In the genomic region with DNA sequence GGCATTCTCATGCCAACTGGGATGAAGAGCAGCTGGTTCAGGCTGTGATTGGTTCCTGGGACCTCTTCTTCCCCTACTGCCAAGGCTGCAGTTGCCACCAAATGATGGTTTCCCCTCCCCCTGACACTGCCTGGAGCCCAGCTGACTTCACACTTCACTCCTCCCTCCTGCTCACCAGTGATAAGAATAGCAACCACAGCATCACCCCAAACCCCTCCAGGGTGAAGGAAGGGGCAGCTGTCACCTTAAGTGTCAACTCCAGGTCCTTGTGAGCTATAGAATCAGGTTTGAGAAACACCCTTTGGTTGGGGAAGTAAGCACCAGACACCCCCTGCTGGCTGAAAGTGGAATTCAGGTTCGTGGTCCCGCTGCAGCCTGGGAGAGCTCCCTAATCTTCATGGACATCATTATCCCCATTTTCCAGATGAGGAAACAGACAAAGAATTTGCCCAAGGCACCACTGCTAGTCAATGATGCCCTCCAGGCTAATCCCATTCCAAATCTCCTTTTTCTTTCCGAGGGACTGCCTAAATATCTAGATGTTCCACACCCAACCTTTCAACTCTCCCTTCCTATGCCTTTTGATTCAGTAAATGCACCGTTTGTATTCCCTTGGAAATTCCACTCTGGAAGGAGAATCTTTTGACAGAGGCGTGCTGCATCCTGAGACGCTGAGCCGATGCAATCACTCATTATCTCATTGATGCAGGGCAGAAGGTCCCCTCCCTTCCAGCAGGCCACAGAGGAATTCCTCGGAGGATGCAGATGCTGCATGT, we compare ENCODE assay signal across 8 cellular contexts. TPM values are rescaled to one million over a fixed set of nuclear protein-coding genes. Genes with fewer than 3 reads are reported as not detected.
DNase-seq lines count a peak whose midpoint lies in the region; ATAC-seq, FAIRE-seq and TF ChIP-seq lines count a peak whose summit lies in the region.

No MANE protein-coding gene starts in this region.

- H3K27me3 Mint-ChIP-seq in T-cell (peaks cover 31 to 34% of the 10 kb centered on the region in 2 donors), brain (peaks cover 16% of the 10 kb centered on the region)

- no peak overlapping the region for H3K27ac ChIP-seq in keratinocyte (ENCODE audit: control insufficient read depth, insufficient read depth, low read length)

- no peak for TF ChIP-seq EP300 in Ishikawa (IDR thresholded peaks at IDR 0.05; ENCODE audit: borderline replicate concordance)

- FAIRE-seq in keratinocyte (lab: Jason Lieb, UNC), result no peak

- no peaks in the 10 kb centered on the region for H3K36me3 Mint-ChIP-seq in T-cell
- no peaks in the 10 kb centered on the region for H3K36me3 Mint-ChIP-seq in brain

- H3K4me3 Mint-ChIP-seq in T-cell (no peak overlapping the region), brain (peak overlapping the region in 3 of 5 experiments; percentile 18 to 33 (median 20))

- no peak overlapping the region for H3K9ac ChIP-seq in keratinocyte (ENCODE audit: control insufficient read depth, extremely low read depth, insufficient read depth, low read length)

- H3K9me3 ChIP-seq in keratinocyte (ENCODE audit: control insufficient read depth, low read depth, low read length), result no peaks in the 10 kb centered on the region

- dilution Hi-C loops in keratinocyte (cut with MboI; ENCODE audit: extremely low pct_ligation_motif_present, low sequenced_read_pairs), result no loop called here

- H4K20me1 ChIP-seq in keratinocyte (ENCODE audit: control insufficient read depth, extremely low read depth, insufficient read depth, low read length), result no peaks in the 10 kb centered on the region

- TF ChIP-seq CTCF in brain (conservative IDR thresholded peaks at IDR 0.05) (peak; percentile 66 to 83), keratinocyte (optimal IDR thresholded peaks at IDR 0.05 in 1 of 3, IDR thresholded peaks at IDR 0.05 in 1 of 3, conservative IDR thresholded peaks at IDR 0.05 in 1 of 3; ENCODE audit: extremely low read depth in 1 of 3, insufficient read depth in 2 of 3, low read length in 3 of 3) (peak; percentile 50 to 65 (median 62))

- peak; percentile 57 for TF ChIP-seq RAD21 in Ishikawa (IDR thresholded peaks at IDR 0.05; ENCODE audit: low read depth)

- H3K4me2 ChIP-seq in keratinocyte (ENCODE audit: control insufficient read depth, extremely low read depth, insufficient read depth, low read depth, low read length), result no peak overlapping the region

- no peak overlapping the region for H3K27ac Mint-ChIP-seq in T-cell
- H3K27ac Mint-ChIP-seq in brain, result peak overlapping the region in 3 of 5 experiments; percentile 56 to 65 (median 62)

- peak; percentile 43 to 59 (median 46) for ATAC-seq in T-cell (replicated peaks in 1 of 4)
- no peak for ATAC-seq in GM21360 (IDR thresholded peaks at IDR 0.05; ENCODE audit: unreplicated experiment)

- H3K4me1 ChIP-seq in keratinocyte (ENCODE audit: control insufficient read depth, extremely low read depth, insufficient read depth, low read length), result no peaks in the 10 kb centered on the region

- H3K27me3 ChIP-seq in keratinocyte (ENCODE audit: control insufficient read depth, extremely low read depth, insufficient read depth, low read length), result no peaks in the 10 kb centered on the region

- no peak overlapping the region for H2AFZ ChIP-seq in keratinocyte (ENCODE audit: control insufficient read depth, low read length)

- H3K36me3 ChIP-seq in keratinocyte (ENCODE audit: control insufficient read depth in 2 of 2, extremely low read depth in 1 of 2, insufficient read depth in 2 of 2, low read length in 2 of 2), result no peaks in the 10 kb centered on the region

- H3K9me1 ChIP-seq in keratinocyte (ENCODE audit: control insufficient read depth, extremely low read depth, insufficient read depth, low read length), result no peaks in the 10 kb centered on the region

- CTCF ChIA-PET in T-cell (lab: Charles Lee), result interaction anchor here (0.6 to 1.6 kb wide), 9 partner anchors 9 to 527 kb away, joined by 3 to 20 read pairs (median 4); no protein-coding TSS in a partner anchor

- H3K4me1 Mint-ChIP-seq in T-cell, result peaks cover 0 to 7% (median 0%) of the 10 kb centered on the region in 3 donors
- H3K4me1 Mint-ChIP-seq in brain, result peaks cover 44% of the 10 kb centered on the region

- H3K4me3 ChIP-seq in keratinocyte (ENCODE audit: control insufficient read depth in 2 of 3, extremely low read depth in 1 of 3, insufficient read depth in 2 of 3, low read depth in 1 of 3, low read length in 3 of 3), result no peak overlapping the region

- POLR2A ChIA-PET in T-cell (lab: Charles Lee), result no interaction called here

- H3K79me2 ChIP-seq in keratinocyte (ENCODE audit: control insufficient read depth, insufficient read depth, low read length), result no peaks in the 10 kb centered on the region

- DNase-seq in DMS114 treated with DMSO at 0.1 percent for 48 hours (lab: John Stamatoyannopoulos, UW; ENCODE audit: unreplicated experiment), result peak; percentile 24
- DNase-seq in T-cell, result peak in 33 of 34 experiments; percentile 12 to 59 (median 43)
- DNase-seq in keratinocyte (ENCODE audit: low read depth, low spot score), result no peak
- DNase-seq in stimulated activated CD4-positive, alpha-beta T cell treated with anti-CD3 and anti-CD28 coated beads, Interleukin-4, amount 100 ng/mL, for 1 hour, result peak; percentile 52
- no peak for DNase-seq in NCI-H510A treated with DMSO at 0.1 percent for 48 hours (lab: John Stamatoyannopoulos, UW)

- H3K9me3 Mint-ChIP-seq in T-cell, result no peaks in the 10 kb centered on the region
- peaks cover 0 to 3% (median 0%) of the 10 kb centered on the region in 5 experiments for H3K9me3 Mint-ChIP-seq in brain

TF ChIP-seq in Ishikawa, 13 proteins besides CTCF, POLR2A, EP300 and RAD21:
- TF ChIP-seq CEBPB (IDR thresholded peaks at IDR 0.05), result no peak
- TF ChIP-seq TEAD4 (IDR thresholded peaks at IDR 0.05), result no peak
- no peak for TF ChIP-seq ZBTB7A (IDR thresholded peaks at IDR 0.05; ENCODE audit: low read depth)
- TF ChIP-seq TCF12 (IDR thresholded peaks at IDR 0.05; ENCODE audit: low read depth), result no peak
- TF ChIP-seq, protein P1, sequence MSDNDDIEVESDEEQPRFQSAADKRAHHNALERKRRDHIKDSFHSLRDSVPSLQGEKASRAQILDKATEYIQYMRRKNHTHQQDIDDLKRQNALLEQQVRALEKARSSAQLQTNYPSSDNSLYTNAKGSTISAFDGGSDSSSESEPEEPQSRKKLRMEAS (IDR thresholded peaks at IDR 0.05), result no peak
- TF ChIP-seq CREB1 (IDR thresholded peaks at IDR 0.05; ENCODE audit: low read depth), result no peak
- TF ChIP-seq EGR1 (IDR thresholded peaks at IDR 0.05), result no peak
- no peak for TF ChIP-seq TAF1 (IDR thresholded peaks at IDR 0.05; ENCODE audit: low read depth)
- TF ChIP-seq FOXM1 (IDR thresholded peaks at IDR 0.05; ENCODE audit: borderline replicate concordance, low read depth), result no peak
- no peak for TF ChIP-seq USF1 (IDR thresholded peaks at IDR 0.05)
- TF ChIP-seq YY1 (IDR thresholded peaks at IDR 0.05; ENCODE audit: low read depth), result no peak
- no peak for TF ChIP-seq NFIC (IDR thresholded peaks at IDR 0.05)
- TF ChIP-seq, protein P2, sequence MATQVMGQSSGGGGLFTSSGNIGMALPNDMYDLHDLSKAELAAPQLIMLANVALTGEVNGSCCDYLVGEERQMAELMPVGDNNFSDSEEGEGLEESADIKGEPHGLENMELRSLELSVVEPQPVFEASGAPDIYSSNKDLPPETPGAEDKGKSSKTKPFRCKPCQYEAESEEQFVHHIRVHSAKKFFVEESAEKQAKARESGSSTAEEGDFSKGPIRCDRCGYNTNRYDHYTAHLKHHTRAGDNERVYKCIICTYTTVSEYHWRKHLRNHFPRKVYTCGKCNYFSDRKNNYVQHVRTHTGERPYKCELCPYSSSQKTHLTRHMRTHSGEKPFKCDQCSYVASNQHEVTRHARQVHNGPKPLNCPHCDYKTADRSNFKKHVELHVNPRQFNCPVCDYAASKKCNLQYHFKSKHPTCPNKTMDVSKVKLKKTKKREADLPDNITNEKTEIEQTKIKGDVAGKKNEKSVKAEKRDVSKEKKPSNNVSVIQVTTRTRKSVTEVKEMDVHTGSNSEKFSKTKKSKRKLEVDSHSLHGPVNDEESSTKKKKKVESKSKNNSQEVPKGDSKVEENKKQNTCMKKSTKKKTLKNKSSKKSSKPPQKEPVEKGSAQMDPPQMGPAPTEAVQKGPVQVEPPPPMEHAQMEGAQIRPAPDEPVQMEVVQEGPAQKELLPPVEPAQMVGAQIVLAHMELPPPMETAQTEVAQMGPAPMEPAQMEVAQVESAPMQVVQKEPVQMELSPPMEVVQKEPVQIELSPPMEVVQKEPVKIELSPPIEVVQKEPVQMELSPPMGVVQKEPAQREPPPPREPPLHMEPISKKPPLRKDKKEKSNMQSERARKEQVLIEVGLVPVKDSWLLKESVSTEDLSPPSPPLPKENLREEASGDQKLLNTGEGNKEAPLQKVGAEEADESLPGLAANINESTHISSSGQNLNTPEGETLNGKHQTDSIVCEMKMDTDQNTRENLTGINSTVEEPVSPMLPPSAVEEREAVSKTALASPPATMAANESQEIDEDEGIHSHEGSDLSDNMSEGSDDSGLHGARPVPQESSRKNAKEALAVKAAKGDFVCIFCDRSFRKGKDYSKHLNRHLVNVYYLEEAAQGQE (IDR thresholded peaks at IDR 0.05; ENCODE audit: low read depth), result no peak

RNA-seq across cellular contexts. Expression of gene UQCRFS1, which starts 50.5 kb away (rescaled TPM):
- 10 to 100 TPM; 17.3 to 24.4 (median 18.6) TPM for total RNA-seq in T-cell
- 87.3 TPM for polyA plus RNA-seq in brain (ENCODE audit: insufficient read depth, low read depth, low replicate concordance)
- 49.9 to 60.0 TPM (median 54.1 TPM) in 3 replicates for polyA plus RNA-seq in keratinocyte
- polyA plus RNA-seq in keratinocyte (2011; ENCODE audit: low read depth), result 17.5 TPM
- polyA plus RNA-seq in keratinocyte (2011; cell fraction: cytosol; rRNA removed), result 49.7 and 83.0 TPM in 2 replicates
- 30.1 and 31.1 TPM in 2 replicates for polyA plus RNA-seq in keratinocyte (2011; cell fraction: nucleus; rRNA removed)
- 33.0 and 33.3 TPM in 2 replicates for polyA plus RNA-seq in keratinocyte (2012; ENCODE audit: low replicate concordance)
- polyA minus RNA-seq in keratinocyte, result 28.7 to 36.8 TPM (median 33.2 TPM) in 3 replicates
- 31.3 TPM for polyA minus RNA-seq in keratinocyte (2011; cell fraction: cytosol; rRNA and poly(A)+ RNA removed)
- 5.8 and 7.7 TPM in 2 replicates for polyA minus RNA-seq in keratinocyte (2011; cell fraction: nucleus; rRNA and poly(A)+ RNA removed)

Comparison
In these comparisons a context has a peak if more than half of its experiments do, and no peak if none do; other contexts are left out.
1. DNase-seq: peak in DMS114 treated with DMSO at 0.1 percent for 48 hours (single experiment), T-cell (33 of 34) and stimulated activated CD4-positive, alpha-beta T cell treated with anti-CD3 and anti-CD28 coated beads, Interleukin-4, amount 100 ng/mL, for 1 hour (single experiment); none in keratinocyte (single experiment) and NCI-H510A treated with DMSO at 0.1 percent for 48 hours (single experiment).
2. H3K27ac Mint-ChIP-seq: peak in brain (3 of 5); none in T-cell (0 of 2).
3. H3K4me3 Mint-ChIP-seq: peak in brain (3 of 5); none in T-cell (0 of 3).